Comparison of ENCODE assay signal across 8 cellular contexts in genomic region chr1:168001213-168001612, GRCh38.
"Had no signal": no experiment of that assay in that cellular context is flagged by ENCODE, and none has a peak within 500 bp of the region (broad histone marks: within the 10 kb centered on the region; RNA-seq: fewer than 3 reads in every experiment).

No MANE protein-coding gene starts in this region.

- H3K4me3 ChIP-seq: GM23338 had no signal

- FAIRE-seq: H1, H54, HepG2 had no signal

- H3K9me3 Mint-ChIP-seq: GM23338, H9, IgD-negative memory B cell had no signal

- H2AFZ ChIP-seq: GM23338 had no signal

- H3K27ac ChIP-seq: HL-60 had no signal

- H3K4me3 Mint-ChIP-seq: GM23338, H9, IgD-negative memory B cell had no signal

- H3K27ac Mint-ChIP-seq: GM23338 had no signal

- DNase-seq: H9, KG1 had no signal

- H3K4me2 ChIP-seq: GM23338 had no signal

- ATAC-seq: GM23338, HepG2 had no signal

- H3K27me3 Mint-ChIP-seq: IgD-negative memory B cell had no signal
